Comparison of ENCODE assay signal across 9 cellular contexts in the genomic region with DNA sequence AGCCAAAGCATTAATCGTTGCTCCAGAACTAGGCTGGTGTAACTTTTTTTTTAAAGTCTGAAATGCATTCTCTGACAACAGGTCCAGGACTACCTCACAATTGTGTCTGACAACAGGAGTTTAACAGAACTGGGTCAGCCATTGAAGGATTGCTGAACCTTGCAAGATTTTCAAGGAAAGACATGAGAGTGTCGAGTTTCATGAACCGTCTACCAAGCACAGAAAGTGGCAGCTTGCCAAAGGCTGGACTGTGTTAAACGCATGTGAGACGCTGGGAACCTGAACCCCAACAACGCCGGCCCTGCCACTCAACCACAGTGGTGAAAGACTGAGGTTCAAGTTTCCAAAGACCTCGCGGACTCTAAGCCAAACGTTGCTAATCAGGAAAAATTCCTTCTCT.
DNase-seq lines count a peak whose midpoint lies in the region; ATAC-seq and TF ChIP-seq lines count a peak whose summit lies in the region.
"Had no signal": no experiment of that assay in that cellular context is flagged by ENCODE, and none has a peak within 500 bp of the region (broad histone marks: within the 10 kb centered on the region; RNA-seq: fewer than 3 reads in every experiment).

No MANE protein-coding gene starts in this region.

- ATAC-seq in HG03521 (IDR thresholded peaks at IDR 0.05; ENCODE audit: unreplicated experiment): no peak
- ATAC-seq in HG02571 (IDR thresholded peaks at IDR 0.05; ENCODE audit: unreplicated experiment): no peak

- no peak overlapping the region for H3K4me3 ChIP-seq in WERI-Rb-1 (ENCODE audit: low read depth, low read length)
- H3K4me3 ChIP-seq in iPS-20b (ENCODE audit: low read length): no peak overlapping the region

- H3K27me3 ChIP-seq in WERI-Rb-1 (ENCODE audit: insufficient read depth, low read depth, severe bottlenecking): no peaks in the 10 kb centered on the region
- H3K27me3 ChIP-seq in iPS-20b (ENCODE audit: insufficient read depth, low read length): no peaks in the 10 kb centered on the region

- H3K9me3 ChIP-seq in WERI-Rb-1 (ENCODE audit: severe bottlenecking) (no peaks in the 10 kb centered on the region), iPS-20b (ENCODE audit: insufficient read depth, low read depth, low read length) (no peaks in the 10 kb centered on the region)

- DNase-seq in NCI-H1105 treated with DMSO at 0.1 percent for 48 hours (lab: John Stamatoyannopoulos, UW) (peak; percentile 65), WERI-Rb-1 (peak; percentile 49), stromal cell of bone marrow (ENCODE audit: low read depth) (peak; percentile 65), GDM1 (lab: John Stamatoyannopoulos, UW) (no peak), COR-L47 (lab: John Stamatoyannopoulos, UW) (no peak)
- DNase-seq: cerebellar nuclear complex had no signal

- peak overlapping the region; percentile 23; the same call in 1 of the 2 replicates for H3K9ac ChIP-seq in iPS-20b (ENCODE audit: low read depth, low read length)

- peaks cover 24% of the 10 kb centered on the region for H3K4me1 ChIP-seq in iPS-20b (ENCODE audit: insufficient read depth, low read length)

- no peak for TF ChIP-seq CTCF in WERI-Rb-1 (IDR thresholded peaks at IDR 0.05; ENCODE audit: low read depth, low read length)

- H3K36me3 ChIP-seq in WERI-Rb-1: peaks cover 2% of the 10 kb centered on the region; the same call in 1 of the 2 replicates
- peaks cover 5% of the 10 kb centered on the region; the same call in 1 of the 2 replicates for H3K36me3 ChIP-seq in iPS-20b (ENCODE audit: insufficient read depth, low read depth, low read length)

- H3K27ac ChIP-seq in WERI-Rb-1: peak overlapping the region; percentile 35
- no peak overlapping the region for H3K27ac ChIP-seq in iPS-20b (ENCODE audit: low read length)

Comparison
In these comparisons a context has a peak if more than half of its experiments do, and no peak if none do; other contexts are left out.
1. DNase-seq: peak in NCI-H1105 treated with DMSO at 0.1 percent for 48 hours (single experiment), WERI-Rb-1 (single experiment) and stromal cell of bone marrow (single experiment); none in GDM1 (single experiment) and COR-L47 (single experiment).